9 cellular contexts compared by ENCODE assay signal in genomic region chr14:91374897-91375747, GRCh38. TPM values are rescaled to one million over a fixed set of nuclear protein-coding genes. Genes with fewer than 3 reads are reported as not detected.
A peak's percentile ranks its signal among the peaks of the same experiment; 100 is the strongest.
DNase-seq lines count a peak whose midpoint lies in the region; ATAC-seq and TF ChIP-seq lines count a peak whose summit lies in the region.
"Had no signal": no experiment of that assay in that cellular context is flagged by ENCODE, and none has a peak within 500 bp of the region (broad histone marks: within the 10 kb centered on the region; RNA-seq: fewer than 3 reads in every experiment).

No MANE protein-coding gene starts in this region.

- ATAC-seq in left lung (peak; percentile 31), GM18511 (IDR thresholded peaks at IDR 0.05; ENCODE audit: unreplicated experiment) (no peak), right lobe of liver (no peak)

- POLR2A ChIA-PET in CD8-positive, alpha-beta memory T cell (lab: Charles Lee) = interaction anchor here (0.5 to 3.1 kb wide), 14 partner anchors 12 to 57 kb away, joined by 3 to 17 read pairs (median 6); partner anchors contain the start of gene CCDC88C

- H3K79me2 ChIP-seq in SU-DHL-6 (ENCODE audit: insufficient read depth, low read length) = peaks cover 97% of the 10 kb centered on the region

- CTCF ChIA-PET in CD8-positive, alpha-beta memory T cell (lab: Charles Lee) = interaction anchor here (0.7 to 8.2 kb wide), 12 partner anchors 11 to 57 kb away, joined by 3 to 95 read pairs (median 6); partner anchors contain the start of gene CCDC88C

- no peak overlapping the region for H2AFZ ChIP-seq in SU-DHL-6 (ENCODE audit: low read depth, low read length, severe bottlenecking)

- H3K9ac ChIP-seq in SU-DHL-6 (ENCODE audit: low read length) = peak overlapping the region; percentile 54; the same call in 1 of the 2 replicates

- H3K4me3 ChIP-seq in CD8-positive, alpha-beta memory T cell (ENCODE audit: low read length) = peak overlapping the region; percentile 68
- H3K4me3 ChIP-seq in SU-DHL-6 (ENCODE audit: insufficient read depth, low read length, poor library complexity, severe bottlenecking) (no peak overlapping the region), left lung (no peak overlapping the region), right lobe of liver (no peak overlapping the region)

- H3K4me3 Mint-ChIP-seq in CD8-positive, alpha-beta memory T cell = peak overlapping the region; percentile 71 to 90 (median 85)

- intact Hi-C loops in left lung (cut with DNase I) (no loop called here), right lobe of liver (cut with DNase I) (no loop called here)

- peaks cover 65% of the 10 kb centered on the region for H3F3A ChIP-seq in SU-DHL-6 (ENCODE audit: insufficient read depth)

- H3K4me1 Mint-ChIP-seq in CD8-positive, alpha-beta memory T cell = peaks cover 94 to 100% (median 100%) of the 10 kb centered on the region in 3 donors

- no peaks in the 10 kb centered on the region for H3K9me3 ChIP-seq in CD8-positive, alpha-beta memory T cell (ENCODE audit: low read length)
- no peaks in the 10 kb centered on the region for H3K9me3 ChIP-seq in SU-DHL-6 (ENCODE audit: insufficient read depth, low read length)
- H3K9me3 ChIP-seq in left lung = no peaks in the 10 kb centered on the region
- no peaks in the 10 kb centered on the region for H3K9me3 ChIP-seq in right lobe of liver

- peaks cover 5% of the 10 kb centered on the region; the same call in 1 of the 2 replicates for H4K20me1 ChIP-seq in SU-DHL-6 (ENCODE audit: low read depth, low read length)

- H3K4me1 ChIP-seq in CD8-positive, alpha-beta memory T cell (ENCODE audit: insufficient read depth, low read length) = peaks cover 99% of the 10 kb centered on the region
- H3K4me1 ChIP-seq in left lung (peaks cover 37 to 100% of the 10 kb centered on the region in 2 donors), right lobe of liver (peaks cover 0 to 9% (median 2%) of the 10 kb centered on the region in 4 donors)

- no peaks in the 10 kb centered on the region for H3K27me3 Mint-ChIP-seq in CD8-positive, alpha-beta memory T cell

- peak overlapping the region; percentile 60 for H3K4me2 ChIP-seq in SU-DHL-6 (ENCODE audit: low read depth, low read length, poor library complexity, severe bottlenecking)

- peak in 2 of 5 donors; percentile 57 to 66 for DNase-seq in CD8-positive, alpha-beta memory T cell
- peak; percentile 89 for DNase-seq in NCI-H1105 treated with DMSO at 0.1 percent for 48 hours (lab: John Stamatoyannopoulos, UW)
- DNase-seq in left lung = no peak
- no peak for DNase-seq in right lobe of liver
- no peak for DNase-seq in COLO829 (ENCODE audit: low spot score)
- DNase-seq in NCI-H226 = no peak
- DNase-seq: trophoblast cell had no signal

- peak overlapping the region; percentile 63 for H3K27ac ChIP-seq in CD8-positive, alpha-beta memory T cell (ENCODE audit: low read depth, low read length)
- H3K27ac ChIP-seq in SU-DHL-6 (ENCODE audit: low read depth, low read length) = peak overlapping the region; percentile 98
- no peak overlapping the region for H3K27ac ChIP-seq in left lung
- H3K27ac ChIP-seq in right lobe of liver = no peak overlapping the region

- peaks cover 18% of the 10 kb centered on the region for H3K36me3 ChIP-seq in CD8-positive, alpha-beta memory T cell (ENCODE audit: insufficient read depth, low read length)
- H3K36me3 ChIP-seq in SU-DHL-6 (ENCODE audit: low read length) (no peaks in the 10 kb centered on the region), left lung (no peaks in the 10 kb centered on the region), right lobe of liver (no peaks in the 10 kb centered on the region)

- peaks cover 0 to 45% (median 3%) of the 10 kb centered on the region in 3 donors for H3K36me3 Mint-ChIP-seq in CD8-positive, alpha-beta memory T cell

- H3K9me2 ChIP-seq in SU-DHL-6 (replicated peaks; ENCODE audit: insufficient read depth, low read length) = no peaks in the 10 kb centered on the region

- H3K27ac Mint-ChIP-seq in CD8-positive, alpha-beta memory T cell = peak overlapping the region; percentile 84 to 99 (median 95)

- TF ChIP-seq POLR2A in right lobe of liver (IDR thresholded peaks at IDR 0.05) = no peak

- H3K27me3 ChIP-seq in CD8-positive, alpha-beta memory T cell (ENCODE audit: insufficient read depth, low read length, poor library complexity, severe bottlenecking) = no peaks in the 10 kb centered on the region
- H3K27me3 ChIP-seq in SU-DHL-6 (ENCODE audit: low read length) = no peaks in the 10 kb centered on the region
- no peaks in the 10 kb centered on the region for H3K27me3 ChIP-seq in left lung
- H3K27me3 ChIP-seq in right lobe of liver = no peaks in the 10 kb centered on the region

- WGBS in right lobe of liver (ENCODE audit: insufficient coverage, low coverage, low lambda C conversion rate, missing lambda C conversion rate) = 79% methylated on average over 12 of the region's 28 CpGs

- TF ChIP-seq CTCF in SU-DHL-6 (IDR thresholded peaks at IDR 0.05; ENCODE audit: insufficient read depth, low read length, poor library complexity, severe bottlenecking) = no peak
- TF ChIP-seq CTCF in left lung (IDR thresholded peaks at IDR 0.05) = no peak
- TF ChIP-seq CTCF in right lobe of liver (IDR thresholded peaks at IDR 0.05) = no peak

- H3K9me3 Mint-ChIP-seq in CD8-positive, alpha-beta memory T cell = no peaks in the 10 kb centered on the region

RNA-seq across cellular contexts. Expression of gene CCDC88C, which starts 42.5 kb away (rescaled TPM):
- 10 to 100 TPM; 71.7 to 74.1 TPM for total RNA-seq in CD8-positive, alpha-beta memory T cell
- 42.3 TPM for polyA plus RNA-seq in CD8-positive, alpha-beta memory T cell
- 10 to 100 TPM; 31.5 to 41.8 TPM for total RNA-seq in left lung
- 1 to 10 TPM; 1.2 to 5.7 (median 3.1) TPM for total RNA-seq in right lobe of liver

Comparison
In these comparisons a context has a peak if more than half of its experiments do, and no peak if none do; other contexts are left out.
1. H3K27ac ChIP-seq: peak in CD8-positive, alpha-beta memory T cell (single experiment) and SU-DHL-6 (single experiment); none in left lung (0 of 2) and right lobe of liver (0 of 3).
2. RNA of gene CCDC88C, which starts 42.5 kb away (total RNA-seq): 71.7 to 74.1 TPM in CD8-positive, alpha-beta memory T cell and 31.5 to 41.8 TPM in left lung; 1.2 to 5.7 TPM in right lobe of liver; every median in the first group is over 4 times any median in the second.